ENCODE assay signal across 12 cellular contexts in the genomic region with DNA sequence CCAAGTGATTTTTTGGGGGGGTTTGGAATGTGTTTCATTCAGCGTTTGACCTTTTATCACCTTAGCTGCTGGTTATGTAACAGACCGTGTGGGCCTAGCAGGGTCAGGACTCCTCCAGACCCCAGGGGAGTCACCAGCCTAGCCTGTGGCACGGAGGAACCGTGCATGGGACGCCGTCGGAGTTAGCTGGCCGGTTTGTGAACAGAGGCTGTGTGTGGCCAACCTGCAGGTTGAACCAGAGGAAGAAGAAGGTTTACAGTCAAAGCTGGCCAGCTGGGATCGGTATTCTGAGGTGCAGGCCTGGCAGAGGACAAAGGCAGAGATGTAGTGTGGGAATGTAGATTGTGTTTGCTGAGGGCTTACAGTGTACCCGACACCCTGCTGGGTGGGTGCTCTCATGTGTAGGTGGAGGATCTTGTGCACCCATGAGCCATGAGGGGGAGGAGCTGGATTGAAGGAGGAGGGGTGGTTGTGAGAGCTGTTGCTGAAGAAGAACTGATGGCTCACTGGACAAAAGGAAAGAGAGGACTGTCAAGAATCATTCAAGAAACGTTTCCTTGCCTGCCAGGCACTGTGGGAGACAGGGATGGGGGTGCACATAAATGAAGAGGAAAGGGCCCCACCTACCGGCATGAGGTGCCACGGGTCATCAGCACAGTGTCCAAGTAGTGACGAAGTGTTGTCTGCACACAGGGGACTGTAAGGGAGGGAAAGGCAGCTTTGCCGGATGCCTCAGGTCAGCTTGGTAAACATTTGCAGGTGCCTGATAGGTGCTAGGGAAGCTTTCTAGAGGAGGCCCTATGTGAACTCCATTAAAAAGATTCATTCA. TPM values are rescaled to one million over a fixed set of nuclear protein-coding genes. Genes with fewer than 3 reads are reported as not detected.
DNase-seq lines count a peak whose midpoint lies in the region; ATAC-seq and TF ChIP-seq lines count a peak whose summit lies in the region.
"Had no signal": no experiment of that assay in that cellular context is flagged by ENCODE, and none has a peak within 500 bp of the region (broad histone marks: within the 10 kb centered on the region; RNA-seq: fewer than 3 reads in every experiment).

No MANE protein-coding gene starts in this region.

- no peak overlapping the region for H2BK12ac ChIP-seq in H9 (ENCODE audit: insufficient read length, low read depth, low read length)

- POLR2A ChIA-PET in RWPE1 (lab: Yijun Ruan, JAX; ENCODE audit: low non-redundant PET): no interaction called here
- POLR2A ChIA-PET in PC-9 (lab: Charles Lee; ENCODE audit: unreplicated experiment): no interaction called here

- H3K23me2 ChIP-seq in H9 (ENCODE audit: insufficient read length, low read depth, low read length, poor library complexity, severe bottlenecking): no peaks in the 10 kb centered on the region

- peaks cover 4 to 45% (median 23%) of the 10 kb centered on the region in 3 experiments; a peak in 6 of 7 replicates for H3K36me3 Mint-ChIP-seq in H9 (ENCODE audit: insufficient read depth in 1 of 3, low read depth in 3 of 3)
- H3K36me3 Mint-ChIP-seq in endodermal cell (ENCODE audit: low read depth): peaks cover 29% of the 10 kb centered on the region
- H3K36me3 Mint-ChIP-seq in nephron (ENCODE audit: low read depth): peaks cover 30% of the 10 kb centered on the region

- no peak overlapping the region for H3K18ac ChIP-seq in H9 (ENCODE audit: insufficient read length, low read depth, low read length)

- BruUV-seq in PC-9 (replicated peaks; lab: Mats Ljungman, UMichigan): no TSS peak

- H2AFZ ChIP-seq in H9 (ENCODE audit: low read length) (no peak overlapping the region), PC-9 (no peak overlapping the region)

- no peak overlapping the region for H2BK15ac ChIP-seq in H9 (ENCODE audit: low read depth, low read length)

- H3K14ac ChIP-seq in H9 (ENCODE audit: insufficient read depth, low read length): no peak overlapping the region

- no peak overlapping the region for H2BK5ac ChIP-seq in H9 (ENCODE audit: insufficient read length, low read length)

- H3K27ac ChIP-seq in H9 (ENCODE audit: insufficient read length, low read depth, low read length): no peak overlapping the region
- H3K27ac ChIP-seq in RWPE1: peak overlapping the region; percentile 1; the same call in 1 of the 2 replicates
- H3K27ac ChIP-seq in endodermal cell (ENCODE audit: low read depth, low read length): no peak overlapping the region
- no peak overlapping the region for H3K27ac ChIP-seq in PC-9
- H3K27ac ChIP-seq: ascending aorta, epithelial cell of prostate had no signal

- H3K9ac ChIP-seq in H9 (ENCODE audit: extremely low read depth, insufficient read length, low read length) (no peak overlapping the region), endodermal cell (ENCODE audit: extremely low read depth, low read length, poor library complexity, severe bottlenecking) (no peak overlapping the region)

- H3K4me1 Mint-ChIP-seq in H9: peaks cover 10 to 13% of the 10 kb centered on the region in 2 experiments
- peaks cover 12% of the 10 kb centered on the region for H3K4me1 Mint-ChIP-seq in endodermal cell
- peaks cover 5% of the 10 kb centered on the region for H3K4me1 Mint-ChIP-seq in nephron

- H2BK120ac ChIP-seq in H9 (ENCODE audit: low read depth, low read length, poor library complexity, severe bottlenecking): no peak overlapping the region

- H3T11ph ChIP-seq in H9 (ENCODE audit: low read length): no peak overlapping the region

- no peak overlapping the region for H3K23ac ChIP-seq in H9 (ENCODE audit: insufficient read length, low read depth, low read length)

- ATAC-seq in GM18861 (IDR thresholded peaks at IDR 0.05; ENCODE audit: unreplicated experiment): no peak

- H3K27me3 Mint-ChIP-seq in H9 (ENCODE audit: low read depth) (no peaks in the 10 kb centered on the region; the same call in 1 of the 2 replicates), endodermal cell (ENCODE audit: insufficient read depth) (no peaks in the 10 kb centered on the region), nephron (ENCODE audit: low read depth) (peaks cover 4% of the 10 kb centered on the region)

- H3F3A ChIP-seq in PC-9 (ENCODE audit: insufficient read depth, low read depth): no peaks in the 10 kb centered on the region

- H3K9me3 Mint-ChIP-seq in H9 (no peaks in the 10 kb centered on the region; a peak in 1 of 5 replicates), endodermal cell (no peaks in the 10 kb centered on the region), nephron (no peaks in the 10 kb centered on the region)

- H4K5ac ChIP-seq in H9 (ENCODE audit: insufficient read length, low read depth, low read length): no peak overlapping the region

- H4K20me1 ChIP-seq in H9 (ENCODE audit: control insufficient read depth, insufficient read depth, insufficient read length): no peaks in the 10 kb centered on the region
- H4K20me1 ChIP-seq in PC-9 (ENCODE audit: insufficient read depth): 0 out of 2 replicates have a peak, but pooled peaks cover 4% of the 10 kb centered on the region

- H3K27me3 ChIP-seq in H9 (ENCODE audit: insufficient read depth, low read length) (no peaks in the 10 kb centered on the region), endodermal cell (ENCODE audit: control insufficient read depth, insufficient read depth, low read length, poor library complexity, severe bottlenecking) (no peaks in the 10 kb centered on the region), PC-9 (ENCODE audit: insufficient read depth, low read depth) (no peaks in the 10 kb centered on the region)
- H3K27me3 ChIP-seq: ascending aorta had no signal

- peak overlapping the region in 2 of 3 experiments; percentile 65 to 91; a peak in 4 of 7 replicates for H3K27ac Mint-ChIP-seq in H9
- peak overlapping the region; percentile 59 for H3K27ac Mint-ChIP-seq in endodermal cell
- peak overlapping the region in 2 of 3 experiments; percentile 22 to 60 for H3K27ac Mint-ChIP-seq in nephron

- H3K9me3 ChIP-seq in H9 (ENCODE audit: control insufficient read depth, low read depth, low read length) (no peaks in the 10 kb centered on the region), endodermal cell (ENCODE audit: control insufficient read depth, low read length) (no peaks in the 10 kb centered on the region), PC-9 (ENCODE audit: insufficient read depth, low read depth) (no peaks in the 10 kb centered on the region)
- H3K9me3 ChIP-seq: ascending aorta had no signal

- no peak overlapping the region for H3K56ac ChIP-seq in H9 (ENCODE audit: insufficient read length, low read depth, low read length)

- H3K4me3 ChIP-seq in endodermal cell (ENCODE audit: low read length): no peak overlapping the region
- H3K4me3 ChIP-seq in PC-9: no peak overlapping the region
- H3K4me3 ChIP-seq: ascending aorta had no signal

- H2AK5ac ChIP-seq in H9 (ENCODE audit: insufficient read length, low read length): no peak overlapping the region

- H3K4me3 Mint-ChIP-seq in H9 (no peak overlapping the region; a peak in 1 of 5 replicates), endodermal cell (no peak overlapping the region), nephron (no peak overlapping the region)

- H3K36me3 ChIP-seq in endodermal cell (ENCODE audit: control insufficient read depth, insufficient read depth, low read length) (peaks cover 46% of the 10 kb centered on the region), PC-9 (ENCODE audit: low read depth) (no peaks in the 10 kb centered on the region)

- DNase-seq in H9 (no peak), RWPE1 (ENCODE audit: low spot score) (no peak), endodermal cell (no peak), NCI-H526 (lab: John Stamatoyannopoulos, UW) (no peak), PC-9 (no peak)
- DNase-seq: activated CD4-positive, alpha-beta T cell treated with anti-CD3 and anti-CD28 coated beads for 48 hours; NCI-H446; SIG-M5 had no signal

- no peak overlapping the region for H2BK20ac ChIP-seq in H9 (ENCODE audit: low read depth, low read length, poor library complexity, severe bottlenecking)

- intact Hi-C loops in PC-9 (cut with micrococcal nuclease; ENCODE audit: unreplicated experiment): no loop called here

- no peak overlapping the region for H4K8ac ChIP-seq in H9 (replicated peaks; ENCODE audit: insufficient read length, low read depth, low read length)

- no CpG with 5 or more reads among the region's 15 CpGs for WGBS in H9 (ENCODE audit: extremely low coverage, insufficient read length, low lambda C conversion rate)
- WGBS in endodermal cell (ENCODE audit: insufficient coverage in 1 of 2, insufficient read length in 1 of 2), 2 experiments: 91 to 93% methylated on average over 14 to 15 of the region's 15 CpGs

- H3K9me2 ChIP-seq in PC-9 (ENCODE audit: insufficient read depth): no peaks in the 10 kb centered on the region

- H3K79me1 ChIP-seq in H9 (ENCODE audit: insufficient read depth, low read depth, low read length, poor library complexity, severe bottlenecking): no peaks in the 10 kb centered on the region

- H3K4me2 ChIP-seq in H9 (ENCODE audit: insufficient read depth, insufficient read length, low read length) (no peak overlapping the region), PC-9 (no peak overlapping the region)

- CTCF ChIA-PET in RWPE1 (lab: Yijun Ruan, JAX) (interaction anchor here (0.6 kb wide), 1 partner anchor 188 kb away, joined by 3 read pairs; no protein-coding TSS in a partner anchor), PC-9 (lab: Charles Lee) (no interaction called here)

- H3K79me2 ChIP-seq in H9 (ENCODE audit: insufficient read depth, low read length) (peaks cover 2% of the 10 kb centered on the region; the same call in 1 of the 2 replicates), PC-9 (ENCODE audit: low read depth) (no peaks in the 10 kb centered on the region)

- H3K4ac ChIP-seq in H9 (ENCODE audit: low read depth, low read length): no peak overlapping the region

- H3K4me1 ChIP-seq in H9 (ENCODE audit: insufficient read depth, low read length) (no peaks in the 10 kb centered on the region), endodermal cell (ENCODE audit: control insufficient read depth, insufficient read depth, low read length) (no peaks in the 10 kb centered on the region), PC-9 (replicated peaks; ENCODE audit: insufficient read depth) (no peaks in the 10 kb centered on the region)
- H3K4me1 ChIP-seq: ascending aorta had no signal

- H4K91ac ChIP-seq in H9 (ENCODE audit: insufficient read length, low read depth, low read length): no peak overlapping the region

- TF ChIP-seq CTCF in H9 (conservative IDR thresholded peaks at IDR 0.05) (no peak), RWPE1 (conservative IDR thresholded peaks at IDR 0.05; ENCODE audit: low read depth) (no peak), endodermal cell (conservative IDR thresholded peaks at IDR 0.05) (no peak), nephron (IDR thresholded peaks at IDR 0.05; ENCODE audit: unreplicated experiment in 3 of 3) (no peak), PC-9 (conservative IDR thresholded peaks at IDR 0.05) (no peak)

RNA-seq across cellular contexts. Expression of gene PWP2, which starts 40.0 kb away (rescaled TPM):
- total RNA-seq in H9 (2021) (6.0 and 6.3 TPM in 2 replicates), endodermal cell (1 to 10 TPM; 9.1 to 9.6 TPM), PC-9 (2021) (22.6 and 22.9 TPM in 2 replicates)
- polyA plus RNA-seq in endodermal cell (2013, experiment 1 of 2): 6.1 TPM
- 2.9 TPM for polyA plus RNA-seq in endodermal cell (2013, experiment 2 of 2)

RNA-seq across cellular contexts. Expression of gene TRAPPC10, which starts 55.1 kb away (rescaled TPM):
- total RNA-seq in H9 (2021) (27.9 and 32.9 TPM in 2 replicates), endodermal cell (10 to 100 TPM; 36.8 to 40.1 TPM), PC-9 (2021) (24.0 and 27.2 TPM in 2 replicates)
- 18.6 TPM for polyA plus RNA-seq in endodermal cell (2013, experiment 1 of 2)
- 18.9 TPM for polyA plus RNA-seq in endodermal cell (2013, experiment 2 of 2)
